ENCODE assay signal across 14 cellular contexts in genomic region chr12:13436696-13437391, GRCh38.
DNase-seq lines count a peak whose midpoint lies in the region; TF ChIP-seq lines count a peak whose summit lies in the region.
"Had no signal": no experiment of that assay in that cellular context is flagged by ENCODE, and none has a peak within 500 bp of the region (broad histone marks: within the 10 kb centered on the region; RNA-seq: fewer than 3 reads in every experiment).

No MANE protein-coding gene starts in this region.

- H3K4me1 ChIP-seq in CD4-positive, alpha-beta memory T cell (ENCODE audit: insufficient read depth, low read length): no peaks in the 10 kb centered on the region
- no peaks in the 10 kb centered on the region for H3K4me1 ChIP-seq in OCI-LY7 (ENCODE audit: insufficient read depth, low read length, poor library complexity, severe bottlenecking)
- H3K4me1 ChIP-seq: foreskin keratinocyte, lower lobe of right lung, prostate gland, testis had no signal

- H3K36me3 ChIP-seq in MG63 (no peaks in the 10 kb centered on the region), OCI-LY7 (ENCODE audit: insufficient read depth, low read length) (no peaks in the 10 kb centered on the region)
- H3K36me3 ChIP-seq in CD4-positive, alpha-beta memory T cell (ENCODE audit: insufficient read depth, low read length): no peaks in the 10 kb centered on the region
- H3K36me3 ChIP-seq: lower lobe of right lung, prostate gland had no signal

- no peak overlapping the region for H3K4me2 ChIP-seq in OCI-LY7 (ENCODE audit: low read length)

- TF ChIP-seq CTCF in endothelial cell (IDR thresholded peaks at IDR 0.05; ENCODE audit: unreplicated experiment) (no peak), mesothelial cell of epicardium (IDR thresholded peaks at IDR 0.05; ENCODE audit: unreplicated experiment) (no peak), OCI-LY7 (conservative IDR thresholded peaks at IDR 0.05; ENCODE audit: low read length) (no peak)

- H3K9me3 Mint-ChIP-seq in endothelial cell (ENCODE audit: unreplicated experiment) (no peaks in the 10 kb centered on the region), mesothelial cell of epicardium (no peaks in the 10 kb centered on the region)
- H3K9me3 Mint-ChIP-seq in CD4-positive, alpha-beta memory T cell: no peaks in the 10 kb centered on the region

- H3K36me3 Mint-ChIP-seq in endothelial cell (ENCODE audit: low read depth, unreplicated experiment): no peaks in the 10 kb centered on the region
- H3K36me3 Mint-ChIP-seq in mesothelial cell of epicardium: no peaks in the 10 kb centered on the region
- no peaks in the 10 kb centered on the region for H3K36me3 Mint-ChIP-seq in CD4-positive, alpha-beta memory T cell

- no peaks in the 10 kb centered on the region for H3K27me3 Mint-ChIP-seq in endothelial cell (ENCODE audit: unreplicated experiment)
- peaks cover 2% of the 10 kb centered on the region for H3K27me3 Mint-ChIP-seq in mesothelial cell of epicardium (ENCODE audit: low read depth)
- H3K27me3 Mint-ChIP-seq in CD4-positive, alpha-beta memory T cell: peaks cover 0 to 5% of the 10 kb centered on the region in 2 donors

- H3K4me3 Mint-ChIP-seq in endothelial cell (ENCODE audit: unreplicated experiment) (no peak overlapping the region), mesothelial cell of epicardium (no peak overlapping the region)
- no peak overlapping the region for H3K4me3 Mint-ChIP-seq in CD4-positive, alpha-beta memory T cell

- no peaks in the 10 kb centered on the region for H3K27me3 ChIP-seq in MG63
- H3K27me3 ChIP-seq in CD4-positive, alpha-beta memory T cell (ENCODE audit: insufficient read depth, low read length): no peaks in the 10 kb centered on the region
- H3K27me3 ChIP-seq: foreskin keratinocyte, testis had no signal

- POLR2A ChIA-PET in CD4-positive, alpha-beta memory T cell (lab: Charles Lee; ENCODE audit: partially characterized antibody): no interaction called here
- POLR2A ChIA-PET in OCI-LY7 (lab: Charles Lee): no interaction called here

- H2AFZ ChIP-seq in OCI-LY7 (ENCODE audit: low read length): no peak overlapping the region

- CTCF ChIA-PET in CD4-positive, alpha-beta memory T cell (lab: Charles Lee; ENCODE audit: partially characterized antibody): no interaction called here
- CTCF ChIA-PET in OCI-LY7 (lab: Charles Lee; ENCODE audit: unreplicated experiment): no interaction called here

- no TSS peak for BruUV-seq in OCI-LY7 (replicated peaks; lab: Mats Ljungman, UMichigan)

- H3K27ac Mint-ChIP-seq in endothelial cell (ENCODE audit: unreplicated experiment) (peak overlapping the region; percentile 27), mesothelial cell of epicardium (peak overlapping the region; percentile 34)
- H3K27ac Mint-ChIP-seq in CD4-positive, alpha-beta memory T cell: no peak overlapping the region

- no peaks in the 10 kb centered on the region for H3K9me3 ChIP-seq in MG63
- no peaks in the 10 kb centered on the region for H3K9me3 ChIP-seq in CD4-positive, alpha-beta memory T cell (ENCODE audit: control insufficient read depth in 1 of 2, low read length in 2 of 2)
- H3K9me3 ChIP-seq in OCI-LY7 (ENCODE audit: low read length): no peaks in the 10 kb centered on the region
- H3K9me3 ChIP-seq: lower lobe of right lung, prostate gland, testis had no signal

- H3K9me2 ChIP-seq in OCI-LY7 (ENCODE audit: insufficient read depth, low read length): no peaks in the 10 kb centered on the region

- no peak overlapping the region for H3K27ac ChIP-seq in CD4-positive, alpha-beta memory T cell (ENCODE audit: low read depth, low read length)
- H3K27ac ChIP-seq in OCI-LY7 (ENCODE audit: low read depth, low read length, poor library complexity, severe bottlenecking): no peak overlapping the region
- H3K27ac ChIP-seq: foreskin keratinocyte, lower lobe of right lung, prostate gland, testis, VCaP had no signal

- intact Hi-C loops in CD4-positive, alpha-beta memory T cell (cut with micrococcal nuclease): no loop called here
- intact Hi-C loops in OCI-LY7 (cut with micrococcal nuclease; ENCODE audit: unreplicated experiment): no loop called here

- no peaks in the 10 kb centered on the region for H4K20me1 ChIP-seq in OCI-LY7 (ENCODE audit: insufficient read depth, low read length)

- no peaks in the 10 kb centered on the region for H3K79me2 ChIP-seq in OCI-LY7 (ENCODE audit: insufficient read depth, low read depth, low read length)

- DNase-seq in EH (ENCODE audit: low read depth) (peak; percentile 44), MG63 (peak; percentile 17), endothelial cell (ENCODE audit: low spot score) (no peak), mesothelial cell of epicardium (ENCODE audit: low spot score in 2 of 2, unreplicated experiment in 2 of 2) (no peak), NK-92 (lab: John Stamatoyannopoulos, UW; ENCODE audit: unreplicated experiment) (no peak), GDM1 (lab: John Stamatoyannopoulos, UW) (no peak), OCI-LY7 (ENCODE audit: low spot score) (no peak)
- DNase-seq in CD4-positive, alpha-beta memory T cell: no peak
- DNase-seq: foreskin keratinocyte, lower lobe of right lung, NCI-H2081, testis had no signal

- no peaks in the 10 kb centered on the region for H3K4me1 Mint-ChIP-seq in endothelial cell (ENCODE audit: unreplicated experiment)
- H3K4me1 Mint-ChIP-seq in mesothelial cell of epicardium: peaks cover 19% of the 10 kb centered on the region
- no peaks in the 10 kb centered on the region for H3K4me1 Mint-ChIP-seq in CD4-positive, alpha-beta memory T cell

- H3K4me3 ChIP-seq in MG63: no peak overlapping the region
- no peak overlapping the region for H3K4me3 ChIP-seq in CD4-positive, alpha-beta memory T cell (ENCODE audit: low read length in 2 of 2)
- no peak overlapping the region for H3K4me3 ChIP-seq in OCI-LY7 (ENCODE audit: low read depth, low read length, poor library complexity, severe bottlenecking)
- H3K4me3 ChIP-seq: lower lobe of right lung, prostate gland, testis had no signal

Comparison
In these comparisons a context has a peak if more than half of its experiments do, and no peak if none do; other contexts are left out.
1. DNase-seq: peak in EH (single experiment) and MG63 (single experiment); none in endothelial cell (single experiment), mesothelial cell of epicardium (0 of 2), CD4-positive, alpha-beta memory T cell (0 of 5), NK-92 (single experiment), GDM1 (single experiment) and OCI-LY7 (single experiment).
2. H3K27ac Mint-ChIP-seq: peak in endothelial cell (single experiment) and mesothelial cell of epicardium (single experiment); none in CD4-positive, alpha-beta memory T cell (0 of 7).